Comparison of ENCODE assay signal across 21 cellular contexts in the genomic region with DNA sequence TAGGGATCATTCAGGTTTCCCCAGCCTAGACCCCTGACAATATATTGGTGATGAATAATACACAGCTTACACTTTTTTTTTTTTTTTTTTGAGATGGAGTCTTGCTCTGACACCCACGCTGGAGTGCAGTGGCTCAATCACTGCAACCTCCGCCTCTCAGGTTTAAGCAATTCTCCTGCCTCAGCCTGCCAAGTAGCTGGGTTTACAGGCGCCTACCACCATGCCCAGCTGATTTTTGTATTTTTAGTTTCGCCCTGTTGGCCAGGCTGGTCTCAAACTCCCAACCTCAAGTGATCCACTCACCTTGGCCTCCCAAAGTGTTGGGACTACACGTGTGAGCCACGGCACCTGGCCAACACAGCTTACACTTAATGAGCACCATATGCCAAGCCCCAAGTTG. TPM values are rescaled to one million over a fixed set of nuclear protein-coding genes. Genes with fewer than 3 reads are reported as not detected.
"Had no signal": no experiment of that assay in that cellular context is flagged by ENCODE, and none has a peak within 500 bp of the region (broad histone marks: within the 10 kb centered on the region; RNA-seq: fewer than 3 reads in every experiment).

No MANE protein-coding gene starts in this region.

- H3K36me3 ChIP-seq: esophagus squamous epithelium, gastrocnemius medialis, left ventricle myocardium inferior, pancreas, right atrium auricular region, tibial nerve had no signal

- H3K27ac Mint-ChIP-seq: activated CD8-positive, alpha-beta T cell treated with anti-CD3 and anti-CD28 coated beads, Interleukin-2, amount 10 ng/mL, durations not matched to agents 7 days and 5 days; activated naive CD8-positive, alpha-beta T cell treated with anti-CD3 and anti-CD28 coated beads for 36 hours; nephron progenitor cell; stimulated activated naive CD8-positive, alpha-beta T cell treated with anti-CD3 and anti-CD28 coated beads, Interleukin-15, Interleukin-2, amounts not matched to agents 100 ng/mL and 50 ng/mL, for 24 hours had no signal

- H3K9me3 Mint-ChIP-seq: activated naive CD8-positive, alpha-beta T cell treated with anti-CD3 and anti-CD28 coated beads for 36 hours; nephron progenitor cell; stimulated activated naive CD8-positive, alpha-beta T cell treated with anti-CD3 and anti-CD28 coated beads, Interleukin-15, Interleukin-2, amounts not matched to agents 100 ng/mL and 50 ng/mL, for 24 hours had no signal

- H3K36me3 Mint-ChIP-seq: activated naive CD8-positive, alpha-beta T cell treated with anti-CD3 and anti-CD28 coated beads for 36 hours had no signal

- H3K4me1 Mint-ChIP-seq: activated naive CD8-positive, alpha-beta T cell treated with anti-CD3 and anti-CD28 coated beads for 36 hours had no signal

- DNase-seq: activated CD4-positive, alpha-beta T cell treated with anti-CD3 and anti-CD28 coated beads for 1 hour; activated CD4-positive, alpha-beta T cell treated with anti-CD3 and anti-CD28 coated beads, Interleukin-2, amount 50 U/mL, for 1 hour; activated CD8-positive, alpha-beta T cell treated with anti-CD3 and anti-CD28 coated beads, Interleukin-2, amount 10 ng/mL, durations not matched to agents 7 days and 5 days; activated naive CD4-positive, alpha-beta T cell; activated naive CD8-positive, alpha-beta T cell treated with anti-CD3 and anti-CD28 coated beads for 36 hours; esophagus squamous epithelium; gastrocnemius medialis; hippocampal formation; left ventricle myocardium inferior; nephron progenitor cell; pancreas; psoas muscle; stimulated activated CD4-positive, alpha-beta T cell treated with anti-CD3 and anti-CD28 coated beads, Interleukin-12 subunit alpha, Interleukin-12 subunit beta, amount 100 ng/mL, for 4 hours; stimulated activated CD4-positive, alpha-beta T cell treated with anti-CD3 and anti-CD28 coated beads, Interleukin-4, amount 100 ng/mL, for 4 hours; substantia nigra; T-helper 9 cell had no signal

- ATAC-seq: activated CD8-positive, alpha-beta T cell treated with anti-CD3 and anti-CD28 coated beads, Interleukin-2, amount 10 ng/mL, durations not matched to agents 7 days and 5 days; gastrocnemius medialis; pancreas; psoas muscle had no signal

- H3K27me3 ChIP-seq: gastrocnemius medialis, pancreas, right atrium auricular region, tibial nerve had no signal

- H3K4me3 Mint-ChIP-seq: activated CD8-positive, alpha-beta T cell treated with anti-CD3 and anti-CD28 coated beads, Interleukin-2, amount 10 ng/mL, durations not matched to agents 7 days and 5 days; activated naive CD8-positive, alpha-beta T cell treated with anti-CD3 and anti-CD28 coated beads for 36 hours; nephron progenitor cell; stimulated activated naive CD8-positive, alpha-beta T cell treated with anti-CD3 and anti-CD28 coated beads, Interleukin-15, Interleukin-2, amounts not matched to agents 100 ng/mL and 50 ng/mL, for 24 hours had no signal

- H3K4me1 ChIP-seq: left ventricle myocardium inferior, pancreas, right atrium auricular region, tibial nerve had no signal

- H3K9me3 ChIP-seq: esophagus squamous epithelium, gastrocnemius medialis, left ventricle myocardium inferior, pancreas, psoas muscle, right atrium auricular region, tibial nerve had no signal

- H3K4me3 ChIP-seq: coronary artery, esophagus squamous epithelium, gastrocnemius medialis, left ventricle myocardium inferior, pancreas, psoas muscle, right atrium auricular region, tibial nerve had no signal

RNA-seq across cellular contexts. Expression of gene VASH2, which starts 7.2 kb away (rescaled TPM):
- total RNA-seq: bronchial epithelial cell had no signal
